ENCODE assay signal across 8 cellular contexts in genomic region chr2:24021122-24021998, GRCh38. TPM values are rescaled to one million over a fixed set of nuclear protein-coding genes. Genes with fewer than 3 reads are reported as not detected.
DNase-seq lines count a peak whose midpoint lies in the region; ATAC-seq, FAIRE-seq and TF ChIP-seq lines count a peak whose summit lies in the region.
"Had no signal": no experiment of that assay in that cellular context is flagged by ENCODE, and none has a peak within 500 bp of the region (broad histone marks: within the 10 kb centered on the region; RNA-seq: fewer than 3 reads in every experiment).

No MANE protein-coding gene starts in this region.

- TF ChIP-seq CTCF in GM10266 (IDR thresholded peaks at IDR 0.05; ENCODE audit: control insufficient read depth, insufficient read depth, low read depth, missing control alignments) = peak; percentile 36
- TF ChIP-seq CTCF in bronchial epithelial cell (IDR thresholded peaks at IDR 0.05; ENCODE audit: insufficient read depth, low read length, severe bottlenecking) = peak; percentile 38
- TF ChIP-seq CTCF in parathyroid adenoma (IDR thresholded peaks at IDR 0.05) = peak; percentile 26
- TF ChIP-seq CTCF in ovary (IDR thresholded peaks at IDR 0.05) = no peak

- 74 to 79% (median 77%) methylated on average over 18 to 19 of the region's 19 CpGs for WGBS in ovary, 3 donors

- no peak overlapping the region for H3K4me2 ChIP-seq in parathyroid adenoma (ENCODE audit: low read length)

- H3K9ac ChIP-seq in parathyroid adenoma = no peak overlapping the region

- no peak for TF ChIP-seq POLR2A in ovary (IDR thresholded peaks at IDR 0.05)

- H3K79me2 ChIP-seq in parathyroid adenoma = no peaks in the 10 kb centered on the region

- no peak overlapping the region for H2AFZ ChIP-seq in parathyroid adenoma

- H3K9me3 ChIP-seq in MG63 (no peaks in the 10 kb centered on the region), parathyroid adenoma (ENCODE audit: control insufficient read depth, low read length) (no peaks in the 10 kb centered on the region), ovary (no peaks in the 10 kb centered on the region)

- intact Hi-C loops in ovary (cut with DNase I) = no loop called here

- peaks cover 9% of the 10 kb centered on the region for H3K36me3 ChIP-seq in MG63
- no peaks in the 10 kb centered on the region for H3K36me3 ChIP-seq in bronchial epithelial cell (ENCODE audit: control insufficient read depth, insufficient read depth, low read length)
- H3K36me3 ChIP-seq in parathyroid adenoma (ENCODE audit: control insufficient read depth, insufficient read depth, low read length) = no peaks in the 10 kb centered on the region
- H3K36me3 ChIP-seq in ovary = no peaks in the 10 kb centered on the region

- TF ChIP-seq EP300 in ovary (IDR thresholded peaks at IDR 0.05) = no peak

- peak; percentile 89 for FAIRE-seq in bronchial epithelial cell (lab: Jason Lieb, UNC)

- H3K27ac ChIP-seq in parathyroid adenoma (no peak overlapping the region), ovary (no peak overlapping the region)

- DNase-seq in GM10266 (ENCODE audit: extremely low spot score) (peak; percentile 39), MG63 (peak; percentile 27), bronchial epithelial cell (ENCODE audit: low read depth) (peak; percentile 86), ovary (no peak), anterior cingulate cortex (lab: John Stamatoyannopoulos, UW) (no peak)

- no peak overlapping the region for H3K4me3 ChIP-seq in MG63
- H3K4me3 ChIP-seq in bronchial epithelial cell (ENCODE audit: low read depth, low read length) = no peak overlapping the region
- H3K4me3 ChIP-seq in parathyroid adenoma (ENCODE audit: low read depth, low read length) = no peak overlapping the region
- H3K4me3 ChIP-seq in ovary = no peak overlapping the region

- H3K4me1 ChIP-seq in parathyroid adenoma (no peaks in the 10 kb centered on the region), ovary (ENCODE audit: insufficient read depth) (no peaks in the 10 kb centered on the region)

- H3K27me3 ChIP-seq in MG63 (no peaks in the 10 kb centered on the region), bronchial epithelial cell (ENCODE audit: control insufficient read depth, insufficient read depth, low read length) (no peaks in the 10 kb centered on the region), parathyroid adenoma (ENCODE audit: control insufficient read depth, insufficient read depth, low read length) (no peaks in the 10 kb centered on the region), ovary (no peaks in the 10 kb centered on the region)

- no peak for ATAC-seq in HG03354 (IDR thresholded peaks at IDR 0.05; ENCODE audit: poor library complexity, severe bottlenecking, unreplicated experiment)

RNA-seq across cellular contexts. Expression of gene MFSD2B, which starts 11.5 kb away (rescaled TPM):
- not detected in 2 replicates for total RNA-seq in MG63 (2014; rRNA removed; shearing (Covaris generic); ENCODE audit: low replicate concordance)
- under 0.01 TPM in 1 of 2 replicates, not detected in the other for total RNA-seq in bronchial epithelial cell
- under 1 TPM in 3 of 7 donors, not detected in 4; 0.07 to 0.47 (median 0.15) TPM for total RNA-seq in ovary
- under 1 TPM in 1 of 2 donors, not detected in 1; 0.02 TPM for polyA plus RNA-seq in ovary
- total RNA-seq: kidney epithelial cell had no signal

RNA-seq across cellular contexts. Expression of gene WDCP, which starts 25.8 kb away (rescaled TPM):
- total RNA-seq in MG63 (2014; rRNA removed; shearing (Covaris generic); ENCODE audit: low replicate concordance) = 10.6 and 12.2 TPM in 2 replicates
- total RNA-seq in bronchial epithelial cell (4.1 and 7.1 TPM in 2 replicates), ovary (10 to 100 TPM in 5 of 7 donors, 1 to 10 TPM in 2; 3.8 to 16.0 (median 12.1) TPM)
- polyA plus RNA-seq in ovary = 1 to 10 TPM; 4.0 to 6.7 TPM

RNA-seq across cellular contexts. Expression of gene FKBP1B, which starts 28.2 kb away (rescaled TPM):
- total RNA-seq in MG63 (2014; rRNA removed; shearing (Covaris generic); ENCODE audit: low replicate concordance) = 5.1 TPM in 1 of 2 replicates, not detected in the other
- total RNA-seq in bronchial epithelial cell (16.5 and 30.0 TPM in 2 replicates), ovary (10 to 100 TPM in 1 of 7 donors, 1 to 10 TPM in 6; 3.9 to 11.0 (median 5.7) TPM)
- polyA plus RNA-seq in ovary = 1 to 10 TPM; 4.7 to 8.0 TPM

RNA-seq across cellular contexts. Expression of gene SF3B6, which starts 54.8 kb away (rescaled TPM):
- 264 and 301 TPM in 2 replicates for total RNA-seq in MG63 (2014; rRNA removed; shearing (Covaris generic); ENCODE audit: low replicate concordance)
- total RNA-seq in bronchial epithelial cell (202 and 223 TPM in 2 replicates), ovary (100 to 1,000 TPM in 2 of 7 donors, 10 to 100 TPM in 5; 60.6 to 145 (median 76.8) TPM)
- 100 to 1,000 TPM; 115 to 120 TPM for polyA plus RNA-seq in ovary

Comparison
In these comparisons a context has a peak if more than half of its experiments do, and no peak if none do; other contexts are left out.
1. DNase-seq: peak in GM10266 (single experiment), MG63 (single experiment) and bronchial epithelial cell (single experiment); none in ovary (0 of 5) and anterior cingulate cortex (0 of 58).
2. CTCF ChIP-seq: peak in GM10266 (single experiment), bronchial epithelial cell (single experiment) and parathyroid adenoma (single experiment); none in ovary (0 of 3).